ENCODE assay signal across 10 cellular contexts in the genomic region with DNA sequence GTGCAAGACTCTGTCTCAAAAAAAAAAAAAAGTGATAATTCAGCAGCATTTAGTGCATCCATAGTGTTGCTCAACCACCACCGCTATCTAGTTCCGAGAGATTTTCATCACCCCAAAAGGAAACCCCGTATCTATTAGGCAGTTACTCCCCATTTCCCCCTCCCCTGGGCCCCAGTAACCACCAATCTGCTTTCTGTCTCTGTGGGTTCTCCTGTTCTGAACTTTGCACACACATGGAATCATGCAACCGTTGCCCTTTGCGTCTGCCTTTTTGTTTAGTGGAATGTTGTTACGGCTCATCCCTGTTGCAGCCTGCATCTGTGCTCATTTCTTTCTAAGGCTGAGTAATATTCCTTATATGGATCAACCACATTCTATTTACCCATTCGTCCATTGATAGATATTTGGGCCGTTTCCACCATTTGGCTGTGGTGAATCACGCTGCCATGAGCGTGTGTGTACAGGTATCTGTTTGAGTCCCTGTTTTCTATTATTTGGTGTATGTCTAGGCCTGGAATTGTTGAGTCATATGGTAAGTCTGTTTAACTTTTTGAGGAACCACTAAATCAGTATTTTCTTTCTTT. TPM values are rescaled to one million over a fixed set of nuclear protein-coding genes. Genes with fewer than 3 reads are reported as not detected.
DNase-seq lines count a peak whose midpoint lies in the region; ATAC-seq, FAIRE-seq and TF ChIP-seq lines count a peak whose summit lies in the region.
"Had no signal": no experiment of that assay in that cellular context is flagged by ENCODE, and none has a peak within 500 bp of the region (broad histone marks: within the 10 kb centered on the region; RNA-seq: fewer than 3 reads in every experiment).

No MANE protein-coding gene starts in this region.

- H4K20me1 ChIP-seq in osteoblast (ENCODE audit: insufficient read depth, low read length): no peaks in the 10 kb centered on the region

- no peak overlapping the region for H2AFZ ChIP-seq in osteoblast (ENCODE audit: low read length)

- no peaks in the 10 kb centered on the region for H3K4me1 ChIP-seq in osteoblast (ENCODE audit: insufficient read depth, low read length)
- H3K4me1 ChIP-seq: esophagus muscularis mucosa had no signal

- H3K9me3 ChIP-seq in osteoblast (ENCODE audit: low read depth, low read length): no peaks in the 10 kb centered on the region
- H3K9me3 ChIP-seq: esophagus muscularis mucosa had no signal

- H3K4me3 ChIP-seq in osteoblast (ENCODE audit: insufficient read depth, low read length): no peak overlapping the region
- H3K4me3 ChIP-seq: esophagus muscularis mucosa had no signal

- DNase-seq in GM12892 (ENCODE audit: insufficient read length) (no peak), osteoblast (ENCODE audit: insufficient read length, low spot score, missing footprints) (peak; percentile 77), NCI-H1417 treated with DMSO at 0.1 percent for 48 hours (lab: John Stamatoyannopoulos, UW) (no peak)
- peak; percentile 43 to 52 for DNase-seq in activated T-cell treated with anti-CD3 and anti-CD28 coated beads, Interleukin-2, amount 50 U/mL, for 48 hours
- DNase-seq: RPMI8226; stimulated activated CD4-positive, alpha-beta T cell treated with anti-CD3 and anti-CD28 coated beads, Interleukin-2, amount 100 ng/mL, for 24 hours had no signal

- no peak overlapping the region for H3K27ac ChIP-seq in osteoblast (ENCODE audit: low read depth, low read length)
- H3K27ac ChIP-seq: esophagus muscularis mucosa had no signal

- TF ChIP-seq POLR2A in GM12892 (IDR thresholded peaks at IDR 0.05; ENCODE audit: low read depth, low read length): no peak

- no peaks in the 10 kb centered on the region for H3K79me2 ChIP-seq in osteoblast (ENCODE audit: insufficient read depth, low read length)

- no peak for TF ChIP-seq CTCF in osteoblast (IDR thresholded peaks at IDR 0.05; ENCODE audit: extremely low read depth, low read depth, low read length)

- ATAC-seq in HG02759 (IDR thresholded peaks at IDR 0.05; ENCODE audit: unreplicated experiment) (peak; percentile 48), HG03095 (IDR thresholded peaks at IDR 0.05; ENCODE audit: unreplicated experiment) (no peak), HG03342 (IDR thresholded peaks at IDR 0.05; ENCODE audit: unreplicated experiment) (no peak)

- peak; percentile 90 for FAIRE-seq in GM12892 (lab: Jason Lieb, UNC)

- H3K4me2 ChIP-seq in osteoblast (ENCODE audit: insufficient read depth, low read length): no peak overlapping the region

- no peaks in the 10 kb centered on the region for H3K27me3 ChIP-seq in osteoblast (ENCODE audit: insufficient read depth, low read length)
- H3K27me3 ChIP-seq: esophagus muscularis mucosa had no signal

- H3K36me3 ChIP-seq in osteoblast (ENCODE audit: insufficient read depth, low read length): no peaks in the 10 kb centered on the region
- H3K36me3 ChIP-seq: esophagus muscularis mucosa had no signal

RNA-seq across cellular contexts. Expression of a gene that starts 8.7 kb away (rescaled TPM):
- polyA plus RNA-seq in GM12892 (2012; ENCODE audit: missing spikeins): 166 TPM
- 1.5 and 3.3 TPM in 2 replicates for total RNA-seq in osteoblast

RNA-seq across cellular contexts. Expression of a gene that starts 13.5 kb away (rescaled TPM):
- polyA plus RNA-seq in GM12892 (2012; ENCODE audit: missing spikeins): 4.3 TPM
- total RNA-seq in osteoblast: not detected in 2 replicates
- total RNA-seq: esophagus muscularis mucosa had no signal

RNA-seq across cellular contexts. Expression of a gene that starts 27.2 kb away (rescaled TPM):
- polyA plus RNA-seq in GM12892 (2012; ENCODE audit: missing spikeins): 49.8 TPM
- total RNA-seq in osteoblast: 17.7 and 23.9 TPM in 2 replicates

RNA-seq across cellular contexts. Expression of a gene that starts 27.5 kb away (rescaled TPM):
- polyA plus RNA-seq in GM12892 (2012; ENCODE audit: missing spikeins): 72.8 TPM
- 20.0 and 23.2 TPM in 2 replicates for total RNA-seq in osteoblast

RNA-seq across cellular contexts. Expression of a gene that starts 29.1 kb away (rescaled TPM):
- 53.3 TPM for polyA plus RNA-seq in GM12892 (2012; ENCODE audit: missing spikeins)
- total RNA-seq in osteoblast: not detected in 2 replicates

Comparison
In these comparisons a context has a peak if more than half of its experiments do, and no peak if none do; other contexts are left out.
1. DNase-seq: peak in activated T-cell treated with anti-CD3 and anti-CD28 coated beads, Interleukin-2, amount 50 U/mL, for 48 hours (2 of 2) and osteoblast (single experiment); none in GM12892 (single experiment) and NCI-H1417 treated with DMSO at 0.1 percent for 48 hours (single experiment).